ENCODE assay signal across 13 cellular contexts in the genomic region with DNA sequence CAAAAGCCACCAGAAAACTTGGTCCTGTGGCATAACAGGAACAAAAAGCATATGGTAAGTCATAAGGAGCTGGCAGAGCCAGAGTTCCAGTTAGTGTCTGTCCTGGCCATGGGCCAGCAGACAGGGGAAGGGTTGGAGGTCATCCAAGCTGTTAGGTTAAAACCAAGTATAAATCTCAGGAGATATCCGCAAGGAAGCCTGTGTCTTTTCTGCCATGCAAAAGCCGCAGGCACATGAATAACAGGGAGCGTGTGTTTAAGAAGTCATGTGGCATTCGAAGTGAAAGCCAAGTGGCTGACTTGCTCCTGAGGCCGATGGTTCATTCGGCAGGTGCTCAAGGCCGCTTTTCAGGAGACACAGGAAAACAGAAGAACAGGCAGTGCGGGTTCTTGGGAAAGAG. TPM values are rescaled to one million over a fixed set of nuclear protein-coding genes. Genes with fewer than 3 reads are reported as not detected.
DNase-seq lines count a peak whose midpoint lies in the region; ATAC-seq and TF ChIP-seq lines count a peak whose summit lies in the region.
"Had no signal": no experiment of that assay in that cellular context is flagged by ENCODE, and none has a peak within 500 bp of the region (broad histone marks: within the 10 kb centered on the region; RNA-seq: fewer than 3 reads in every experiment).

No MANE protein-coding gene starts in this region.

- no peak overlapping the region for H3K4ac ChIP-seq in mesenchymal stem cell (ENCODE audit: low read depth in 1 of 2, low read length in 2 of 2)

- DNase-seq in G401 (ENCODE audit: low spot score) (peak; percentile 58), RPMI7951 (ENCODE audit: low read depth) (peak; percentile 39), foreskin keratinocyte (peak in 1 of 2 donors; percentile 42), NOMO-1 treated with DMSO at 0.1 percent for 48 hours (lab: John Stamatoyannopoulos, UW; ENCODE audit: unreplicated experiment) (no peak), posterior vena cava (ENCODE audit: low spot score) (no peak), mesenchymal stem cell (no peak)
- DNase-seq: activated CD4-positive, alpha-beta T cell treated with anti-CD3 and anti-CD28 coated beads for 4 hours; naive thymus-derived CD4-positive, alpha-beta T cell; NCI-H1092 had no signal

- no peak overlapping the region for H4K91ac ChIP-seq in mesenchymal stem cell (ENCODE audit: low read length)

- no peak for TF ChIP-seq CTCF in foreskin keratinocyte (conservative IDR thresholded peaks at IDR 0.05)

- H3K79me1 ChIP-seq in mesenchymal stem cell (replicated peaks; ENCODE audit: low read length, poor library complexity, severe bottlenecking) = no peaks in the 10 kb centered on the region

- H3K4me3 ChIP-seq in rectal smooth muscle tissue (ENCODE audit: low read length) (peak overlapping the region; percentile 1), mesenchymal stem cell (ENCODE audit: insufficient read depth in 1 of 2, low read depth in 1 of 2, low read length in 2 of 2) (no peak overlapping the region)

- H2BK120ac ChIP-seq in mesenchymal stem cell (ENCODE audit: low read depth, low read length) = no peak overlapping the region

- no peak overlapping the region for H2AK5ac ChIP-seq in mesenchymal stem cell (ENCODE audit: low read length, severe bottlenecking)

- H3K27ac ChIP-seq in foreskin keratinocyte (no peak overlapping the region), rectal smooth muscle tissue (ENCODE audit: low read depth, low read length) (no peak overlapping the region), mesenchymal stem cell (ENCODE audit: low read length, poor library complexity, severe bottlenecking) (no peak overlapping the region)

- 73% methylated on average over 8 of the region's 8 CpGs for WGBS in mesenchymal stem cell

- ATAC-seq in foreskin keratinocyte (peak; percentile 65), HG03439 (IDR thresholded peaks at IDR 0.05; ENCODE audit: unreplicated experiment) (no peak)
- ATAC-seq: activated naive CD4-positive, alpha-beta T cell treated with anti-CD3 and anti-CD28 coated beads, Interleukin-2, amount 50 U/mL, for 72 hours; Panc1 had no signal

- no peak overlapping the region for H3K23ac ChIP-seq in mesenchymal stem cell (ENCODE audit: low read length in 2 of 2)

- no peak overlapping the region for H2AFZ ChIP-seq in mesenchymal stem cell (ENCODE audit: low read depth, low read length)

- H3K4me1 ChIP-seq in foreskin keratinocyte (no peaks in the 10 kb centered on the region), rectal smooth muscle tissue (ENCODE audit: control insufficient read depth, insufficient read depth, low read length) (no peaks in the 10 kb centered on the region), mesenchymal stem cell (ENCODE audit: control insufficient read depth, insufficient read depth, low read depth, low read length) (no peaks in the 10 kb centered on the region)

- no peak overlapping the region for H3K4me2 ChIP-seq in mesenchymal stem cell (ENCODE audit: low read length, poor library complexity, severe bottlenecking)

- H3K27me3 ChIP-seq in foreskin keratinocyte (peaks cover 21% of the 10 kb centered on the region), rectal smooth muscle tissue (ENCODE audit: control insufficient read depth, insufficient read depth, low read length) (no peaks in the 10 kb centered on the region), mesenchymal stem cell (ENCODE audit: control insufficient read depth in 1 of 2, insufficient read depth in 1 of 2, low read length in 2 of 2) (no peaks in the 10 kb centered on the region)

- in situ Hi-C loops in G401 (cut with HindIII; ENCODE audit: low sequenced_read_pairs) = no loop called here

- no peak overlapping the region for H3K14ac ChIP-seq in mesenchymal stem cell (ENCODE audit: low read length in 2 of 2)

- H3K9ac ChIP-seq in rectal smooth muscle tissue (ENCODE audit: low read length) (no peak overlapping the region), mesenchymal stem cell (ENCODE audit: low read length) (no peak overlapping the region)

- no peak overlapping the region for H2BK15ac ChIP-seq in mesenchymal stem cell (ENCODE audit: low read depth, poor library complexity, severe bottlenecking)

- H3K36me3 ChIP-seq in rectal smooth muscle tissue (ENCODE audit: control insufficient read depth, insufficient read depth, low read length) = no peaks in the 10 kb centered on the region
- no peaks in the 10 kb centered on the region for H3K36me3 ChIP-seq in mesenchymal stem cell (ENCODE audit: control insufficient read depth in 1 of 2, insufficient read depth in 2 of 2, low read depth in 1 of 2, low read length in 2 of 2)

- H4K8ac ChIP-seq in mesenchymal stem cell (ENCODE audit: low read length) = no peak overlapping the region

- no peak overlapping the region for H3K18ac ChIP-seq in mesenchymal stem cell (ENCODE audit: low read depth in 1 of 2, low read length in 2 of 2)

- no peak overlapping the region for H2BK12ac ChIP-seq in mesenchymal stem cell (ENCODE audit: low read length in 2 of 2)

- intact Hi-C loops in posterior vena cava (cut with DNase I) = no loop called here

- no peak overlapping the region for H2BK5ac ChIP-seq in mesenchymal stem cell (ENCODE audit: low read depth, low read length, poor library complexity, severe bottlenecking)

- no peaks in the 10 kb centered on the region for H3K9me3 ChIP-seq in mesenchymal stem cell (ENCODE audit: control insufficient read depth, low read length)

RNA-seq across cellular contexts. Expression of a gene that starts 20.4 kb away (rescaled TPM):
- 130 and 156 TPM in 2 replicates for total RNA-seq in G401 (2014; rRNA removed; shearing (Covaris generic))
- total RNA-seq in RPMI7951 (2014; rRNA removed; shearing (Covaris generic)) = 192 and 208 TPM in 2 replicates
- total RNA-seq in foreskin keratinocyte (138 and 143 TPM in 2 replicates), posterior vena cava (100 to 1,000 TPM; 236 to 271 TPM)
- polyA plus RNA-seq in foreskin keratinocyte = 51.5 and 53.0 TPM in 2 replicates
- 168 TPM for polyA plus RNA-seq in mesenchymal stem cell (2013, experiment 1 of 2)
- polyA plus RNA-seq in mesenchymal stem cell (2013, experiment 2 of 2) = 173 TPM

RNA-seq across cellular contexts. Expression of a gene that starts 34.6 kb away (rescaled TPM):
- 19.4 and 35.3 TPM in 2 replicates for total RNA-seq in G401 (2014; rRNA removed; shearing (Covaris generic))
- 44.1 and 49.5 TPM in 2 replicates for total RNA-seq in RPMI7951 (2014; rRNA removed; shearing (Covaris generic))
- total RNA-seq in foreskin keratinocyte (24.0 and 32.0 TPM in 2 replicates), posterior vena cava (10 to 100 TPM; 50.3 to 54.1 TPM)
- polyA plus RNA-seq in foreskin keratinocyte = 16.9 and 20.8 TPM in 2 replicates
- polyA plus RNA-seq in mesenchymal stem cell (2013, experiment 1 of 2) = 197 TPM
- 194 TPM for polyA plus RNA-seq in mesenchymal stem cell (2013, experiment 2 of 2)

Comparison
In these comparisons a context has a peak if more than half of its experiments do, and no peak if none do; other contexts are left out.
1. DNase-seq: peak in G401 (single experiment) and RPMI7951 (single experiment); none in NOMO-1 treated with DMSO at 0.1 percent for 48 hours (single experiment), posterior vena cava (single experiment) and mesenchymal stem cell (single experiment).